In genomic region chr4:184282895-184283654, GRCh38 we compare ENCODE assay signal across 8 cellular contexts.
DNase-seq lines count a peak whose midpoint lies in the region; ATAC-seq and TF ChIP-seq lines count a peak whose summit lies in the region.

No MANE protein-coding gene starts in this region.

- DNase-seq in activated CD8-positive, alpha-beta memory T cell treated with anti-CD3 and anti-CD28 coated beads for 24 hours: peak; percentile 55
- DNase-seq in activated CD8-positive, alpha-beta memory T cell treated with anti-CD3 and anti-CD28 coated beads, Interleukin-2, amount 50 U/mL, for 48 hours: no peak
- no peak for DNase-seq in 8988T
- no peak for DNase-seq in occipital lobe (lab: John Stamatoyannopoulos, UW)
- DNase-seq in mucosa of gallbladder (ENCODE audit: low spot score): no peak

- H3K4me1 ChIP-seq in OCI-LY3 (ENCODE audit: low read length) (peaks cover 88% of the 10 kb centered on the region), muscle layer of duodenum (ENCODE audit: control insufficient read depth in 1 of 2, insufficient read depth in 2 of 2, low read length in 2 of 2) (peaks cover 8% of the 10 kb centered on the region in 2 donors)

- H3K4me3 ChIP-seq in OCI-LY3 (ENCODE audit: low read length) (peak overlapping the region; percentile 71), muscle layer of duodenum (ENCODE audit: low read depth in 1 of 2, low read length in 2 of 2) (no peak overlapping the region)

- H4K20me1 ChIP-seq in OCI-LY3 (ENCODE audit: insufficient read depth, low read length): no peaks in the 10 kb centered on the region

- no peaks in the 10 kb centered on the region for H3K9me3 ChIP-seq in OCI-LY3 (ENCODE audit: insufficient read depth, low read length)
- no peaks in the 10 kb centered on the region for H3K9me3 ChIP-seq in muscle layer of duodenum (ENCODE audit: control insufficient read depth in 1 of 2, low read length in 2 of 2)

- ATAC-seq in HG02840 (IDR thresholded peaks at IDR 0.05; ENCODE audit: low FRiP score, unreplicated experiment): peak; percentile 52

- H3K9ac ChIP-seq in OCI-LY3 (ENCODE audit: low read length): peak overlapping the region; percentile 92

- no peak overlapping the region for H2AFZ ChIP-seq in OCI-LY3 (ENCODE audit: low read depth, low read length)

- H3K36me3 ChIP-seq in OCI-LY3 (replicated peaks; ENCODE audit: low read depth, low read length) (no peaks in the 10 kb centered on the region), muscle layer of duodenum (ENCODE audit: control insufficient read depth in 1 of 2, insufficient read depth in 2 of 2, low read length in 2 of 2) (no peaks in the 10 kb centered on the region)

- H3K4me2 ChIP-seq in OCI-LY3 (ENCODE audit: low read length): peak overlapping the region; percentile 78

- H3K79me2 ChIP-seq in OCI-LY3 (ENCODE audit: low read length): peaks cover 6% of the 10 kb centered on the region; the same call in 1 of the 2 replicates

- H3K27ac ChIP-seq in OCI-LY3 (ENCODE audit: low read length): peak overlapping the region; percentile 100
- peak overlapping the region; percentile 2 for H3K27ac ChIP-seq in muscle layer of duodenum (ENCODE audit: low read length)

- no peaks in the 10 kb centered on the region for H3K27me3 ChIP-seq in OCI-LY3 (ENCODE audit: low read depth, low read length)
- no peaks in the 10 kb centered on the region for H3K27me3 ChIP-seq in muscle layer of duodenum (ENCODE audit: low read depth, low read length)

- TF ChIP-seq CTCF in OCI-LY3 (IDR thresholded peaks at IDR 0.05; ENCODE audit: low read depth, low read length): no peak
